8 cellular contexts compared by ENCODE assay signal in genomic region chr16:50369133-50369804, GRCh38. TPM values are rescaled to one million over a fixed set of nuclear protein-coding genes. Genes with fewer than 3 reads are reported as not detected.
A peak's percentile ranks its signal among the peaks of the same experiment; 100 is the strongest.
DNase-seq lines count a peak whose midpoint lies in the region; ATAC-seq and TF ChIP-seq lines count a peak whose summit lies in the region.

No MANE protein-coding gene starts in this region.

- peak overlapping the region; percentile 24; the same call in 1 of the 2 replicates for H3K9ac ChIP-seq in OCI-LY1 (ENCODE audit: low read length)
- H3K9ac ChIP-seq in endocrine pancreas (ENCODE audit: control insufficient read depth, insufficient read depth, low read length) = peak overlapping the region; percentile 47

- in situ Hi-C loops in ACHN (cut with HindIII; ENCODE audit: low pct_ligation_motif_present, low pct_unique_long_range_greater_than_20kb, low sequenced_read_pairs) = no loop called here

- no peaks in the 10 kb centered on the region for H3F3A ChIP-seq in OCI-LY1 (ENCODE audit: insufficient read depth, low read length)

- H3K4me3 ChIP-seq in GM12875 (ENCODE audit: low read depth, low read length) (peak overlapping the region; percentile 27), OCI-LY1 (ENCODE audit: low read depth, low read length, poor library complexity, severe bottlenecking) (peak overlapping the region; percentile 50), endocrine pancreas (ENCODE audit: control insufficient read depth, insufficient read depth, low read length) (peak overlapping the region; percentile 65), psoas muscle (peak overlapping the region; percentile 62)

- WGBS in psoas muscle, 3 donors = 26 to 40% (median 32%) methylated on average over 5 to 7 of the region's 7 CpGs

- H3K27me3 ChIP-seq in OCI-LY1 (ENCODE audit: insufficient read depth, low read length) (no peaks in the 10 kb centered on the region), endocrine pancreas (ENCODE audit: control insufficient read depth, insufficient read depth, low read length) (no peaks in the 10 kb centered on the region), psoas muscle (ENCODE audit: insufficient read depth in 3 of 3, low read length in 2 of 3) (no peaks in the 10 kb centered on the region)

- no peak for DNase-seq in psoas muscle
- no peak for DNase-seq in ACHN
- DNase-seq in NCI-H524 treated with DMSO at 0.1 percent for 48 hours (lab: John Stamatoyannopoulos, UW) = no peak

- intact Hi-C loops in psoas muscle (cut with DNase I) = loop anchor here (5.0 to 10.0 kb wide), 4 partner anchors 154 to 376 kb away; partner anchors contain the start of genes CYLD (in 2 of the 2) and CNEP1R1 (in 1 of the 2)

- H4K20me1 ChIP-seq in OCI-LY1 (ENCODE audit: insufficient read depth, low read length) = no peaks in the 10 kb centered on the region; the same call in 1 of the 2 replicates

- no peaks in the 10 kb centered on the region for H3K9me2 ChIP-seq in OCI-LY1 (ENCODE audit: low read depth, low read length)

- H2AFZ ChIP-seq in OCI-LY1 (ENCODE audit: low read length) = peak overlapping the region; percentile 83; the same call in 1 of the 2 replicates

- H3K27ac ChIP-seq in OCI-LY1 (ENCODE audit: low read depth, low read length, poor library complexity, severe bottlenecking) (no peak overlapping the region), psoas muscle (peak overlapping the region; percentile 64)

- peaks cover 28% of the 10 kb centered on the region for H3K4me1 ChIP-seq in OCI-LY1 (ENCODE audit: insufficient read depth, low read length, severe bottlenecking)
- H3K4me1 ChIP-seq in endocrine pancreas (ENCODE audit: control insufficient read depth, insufficient read depth, low read length) = peaks cover 17% of the 10 kb centered on the region
- H3K4me1 ChIP-seq in psoas muscle = peaks cover 22% of the 10 kb centered on the region

- peak overlapping the region; percentile 56 for H3K4me2 ChIP-seq in OCI-LY1 (ENCODE audit: low read length)

- ATAC-seq in psoas muscle (peak in 1 of 4 donors; percentile 10), HG02610 (IDR thresholded peaks at IDR 0.05; ENCODE audit: unreplicated experiment) (no peak), GM18858 (IDR thresholded peaks at IDR 0.05; ENCODE audit: unreplicated experiment) (no peak)

- TF ChIP-seq CTCF in GM12875 (IDR thresholded peaks at IDR 0.05; ENCODE audit: borderline replicate concordance, insufficient read depth, low read depth, low read length) (no peak), OCI-LY1 (IDR thresholded peaks at IDR 0.05; ENCODE audit: low read length) (no peak), psoas muscle (IDR thresholded peaks at IDR 0.05) (no peak)

- peaks cover 29% of the 10 kb centered on the region for H3K36me3 ChIP-seq in OCI-LY1 (ENCODE audit: insufficient read depth, low read length)
- no peaks in the 10 kb centered on the region for H3K36me3 ChIP-seq in endocrine pancreas (ENCODE audit: control insufficient read depth, insufficient read depth, low read length)
- peaks cover 0 to 32% of the 10 kb centered on the region in 2 donors for H3K36me3 ChIP-seq in psoas muscle (ENCODE audit: insufficient read depth in 1 of 2, low read depth in 1 of 2)

- H3K79me2 ChIP-seq in OCI-LY1 (ENCODE audit: insufficient read depth, low read length) = peaks cover 26% of the 10 kb centered on the region; the same call in 1 of the 2 replicates

- H3K9me3 ChIP-seq in OCI-LY1 (ENCODE audit: low read length) (no peaks in the 10 kb centered on the region), endocrine pancreas (ENCODE audit: control insufficient read depth, low read length) (no peaks in the 10 kb centered on the region), psoas muscle (no peaks in the 10 kb centered on the region)

RNA-seq across cellular contexts. Expression of gene BRD7, which starts 0.5 kb away (rescaled TPM):
- total RNA-seq in psoas muscle = 10 to 100 TPM; 47.5 to 77.1 (median 52.4) TPM
- polyA plus RNA-seq in psoas muscle = 10 to 100 TPM; 32.4 to 56.4 (median 48.9) TPM
